ENCODE assay signal across 10 cellular contexts in genomic region chr14:24368215-24368561, GRCh38. TPM values are rescaled to one million over a fixed set of nuclear protein-coding genes. Genes with fewer than 3 reads are reported as not detected.
DNase-seq lines count a peak whose midpoint lies in the region; ATAC-seq, FAIRE-seq and TF ChIP-seq lines count a peak whose summit lies in the region.
"Had no signal": no experiment of that assay in that cellular context is flagged by ENCODE, and none has a peak within 500 bp of the region (broad histone marks: within the 10 kb centered on the region; RNA-seq: fewer than 3 reads in every experiment).

No MANE protein-coding gene starts in this region.

- POLR2A ChIA-PET in BJ (lab: Charles Lee) = no interaction called here
- POLR2A ChIA-PET in endothelial cell of umbilical vein (lab: Charles Lee) = no interaction called here

- peak overlapping the region; percentile 70 for H3K27ac ChIP-seq in endothelial cell of umbilical vein (ENCODE audit: insufficient read depth, low read depth, low read length)
- peak overlapping the region; percentile 94 for H3K27ac ChIP-seq in osteoblast (ENCODE audit: low read depth, low read length)

- FAIRE-seq in endothelial cell of umbilical vein (lab: Jason Lieb, UNC) = no peak

- H3K4me3 ChIP-seq in BJ (ENCODE audit: low read depth, low read length) (peak overlapping the region; percentile 98), endothelial cell of umbilical vein (replicated peaks in 1 of 3; ENCODE audit: insufficient read depth in 1 of 3, low read depth in 1 of 3, low read length in 3 of 3) (peak overlapping the region; percentile 60 to 96 (median 89)), osteoblast (ENCODE audit: insufficient read depth, low read length) (peak overlapping the region; percentile 90)

- TF ChIP-seq POLR2A in endothelial cell of umbilical vein (IDR thresholded peaks at IDR 0.05; ENCODE audit: low read depth, low read length) = no peak

- peak overlapping the region; percentile 81 for H3K4me2 ChIP-seq in endothelial cell of umbilical vein (ENCODE audit: insufficient read depth, low read length)
- H3K4me2 ChIP-seq in osteoblast (ENCODE audit: insufficient read depth, low read length) = peak overlapping the region; percentile 95

- H3K36me3 ChIP-seq in BJ (ENCODE audit: control insufficient read depth, insufficient read depth, low read length) (peaks cover 25% of the 10 kb centered on the region), endothelial cell of umbilical vein (ENCODE audit: control insufficient read depth in 2 of 2, extremely low read depth in 1 of 2, insufficient read depth in 2 of 2, low read length in 2 of 2) (peaks cover 7 to 12% of the 10 kb centered on the region in 2 experiments), osteoblast (ENCODE audit: insufficient read depth, low read length) (peaks cover 33% of the 10 kb centered on the region)

- CTCF ChIA-PET in BJ (lab: Yijun Ruan, JAX) (interaction anchor here (1.4 to 8.4 kb wide), 3 partner anchors 17 to 63 kb away, joined by 3 to 59 read pairs (median 51); partner anchors contain the start of genes ADCY4, CBLN3 and KHNYN), endothelial cell of umbilical vein (lab: Charles Lee) (interaction anchor here (1.0 to 5.5 kb wide), 6 partner anchors 34 to 68 kb away, joined by 3 to 44 read pairs (median 4); partner anchors contain the start of genes ADCY4 and CIDEB)

- H3K27me3 ChIP-seq in BJ (ENCODE audit: control insufficient read depth, insufficient read depth, low read length) (no peaks in the 10 kb centered on the region), endothelial cell of umbilical vein (ENCODE audit: control insufficient read depth in 2 of 2, insufficient read depth in 2 of 2, low read length in 2 of 2) (no peaks in the 10 kb centered on the region), osteoblast (ENCODE audit: insufficient read depth, low read length) (no peaks in the 10 kb centered on the region)

- BruUV-seq in endothelial cell of umbilical vein (replicated peaks; lab: Mats Ljungman, UMichigan) = no TSS peak

- H3K9me3 ChIP-seq in endothelial cell of umbilical vein (replicated peaks; ENCODE audit: control insufficient read depth, insufficient read depth, low read length) (no peaks in the 10 kb centered on the region), osteoblast (ENCODE audit: low read depth, low read length) (no peaks in the 10 kb centered on the region)

- peak overlapping the region; percentile 72 for H2AFZ ChIP-seq in endothelial cell of umbilical vein (ENCODE audit: low read depth, low read length)
- H2AFZ ChIP-seq in osteoblast (ENCODE audit: low read length) = no peak overlapping the region

- H3K4me1 ChIP-seq in endothelial cell of umbilical vein (ENCODE audit: control insufficient read depth, extremely low read depth, insufficient read depth, low read length) (peaks cover 27% of the 10 kb centered on the region), osteoblast (ENCODE audit: insufficient read depth, low read length) (peaks cover 70% of the 10 kb centered on the region)

- dilution Hi-C loops in endothelial cell of umbilical vein (cut with MboI; ENCODE audit: extremely low pct_ligation_motif_present, low sequenced_read_pairs) = no loop called here

- no peak for ATAC-seq in GM21619 (IDR thresholded peaks at IDR 0.05; ENCODE audit: unreplicated experiment)
- ATAC-seq: activated naive CD4-positive, alpha-beta T cell treated with anti-CD3 and anti-CD28 coated beads, Interleukin-2, amount 50 U/mL, for 72 hours had no signal

- H3K9me1 ChIP-seq in endothelial cell of umbilical vein (replicated peaks; ENCODE audit: control insufficient read depth, extremely low read depth, insufficient read depth, low read length) = no peaks in the 10 kb centered on the region

- no peak for DNase-seq in BJ (ENCODE audit: low read depth)
- peak; percentile 45 for DNase-seq in NCI-H524 treated with DMSO at 0.1 percent for 48 hours (lab: John Stamatoyannopoulos, UW)
- peak; percentile 9 for DNase-seq in endothelial cell of umbilical vein (ENCODE audit: low read depth, low spot score)
- DNase-seq in osteoblast (ENCODE audit: insufficient read length, low spot score, missing footprints) = peak; percentile 87
- DNase-seq in NCI-H526 (lab: John Stamatoyannopoulos, UW) = no peak
- DNase-seq in NCI-H446 (lab: John Stamatoyannopoulos, UW) = no peak
- no peak for DNase-seq in AML-193 (lab: John Stamatoyannopoulos, UW)

- no peak for TF ChIP-seq CTCF in BJ (IDR thresholded peaks at IDR 0.05; ENCODE audit: insufficient read depth, low read depth, low read length)
- TF ChIP-seq CTCF in endothelial cell of umbilical vein (IDR thresholded peaks at IDR 0.05; ENCODE audit: extremely low read depth in 1 of 2, insufficient read depth in 1 of 2, low read depth in 1 of 2, low read length in 2 of 2) = no peak
- TF ChIP-seq CTCF in osteoblast (IDR thresholded peaks at IDR 0.05; ENCODE audit: extremely low read depth, low read depth, low read length) = no peak

- H3K79me2 ChIP-seq in endothelial cell of umbilical vein (ENCODE audit: control insufficient read depth, insufficient read depth, low read length) (peaks cover 10% of the 10 kb centered on the region), osteoblast (ENCODE audit: insufficient read depth, low read length) (peaks cover 40% of the 10 kb centered on the region)

- H4K20me1 ChIP-seq in endothelial cell of umbilical vein (replicated peaks; ENCODE audit: control insufficient read depth, extremely low read depth, insufficient read depth, low read length) (no peaks in the 10 kb centered on the region), osteoblast (ENCODE audit: insufficient read depth, low read length) (peaks cover 26% of the 10 kb centered on the region)

- intact Hi-C loops in endothelial cell of umbilical vein (cut with micrococcal nuclease) = loop anchor here (5.0 kb wide), 1 partner anchor 221 kb away; the partner anchor contains the start of genes PSME2 and RNF31

- H3K9ac ChIP-seq in endothelial cell of umbilical vein (replicated peaks; ENCODE audit: extremely low read depth, insufficient read depth, low read length) = peak overlapping the region; percentile 90

RNA-seq across cellular contexts. Expression of gene NFATC4, which starts 0.2 kb away (rescaled TPM):
- polyA plus RNA-seq in BJ (2011; rRNA removed) (95.8 and 151 TPM in 2 replicates), endothelial cell of umbilical vein (79.5 and 94.8 TPM in 2 replicates)
- polyA minus RNA-seq in BJ (2011; rRNA and poly(A)+ RNA removed) = 112 and 143 TPM in 2 replicates
- total RNA-seq in endothelial cell of umbilical vein (88.1 and 88.5 TPM in 2 replicates), osteoblast (101 and 107 TPM in 2 replicates)
- 30.9 and 43.0 TPM in 2 replicates for polyA plus RNA-seq in endothelial cell of umbilical vein (2011; cell fraction: cytosol; rRNA removed)
- polyA plus RNA-seq in endothelial cell of umbilical vein (2011; cell fraction: nucleus; rRNA removed) = 378 and 485 TPM in 2 replicates
- 37.3 and 52.7 TPM in 2 replicates for polyA plus RNA-seq in endothelial cell of umbilical vein (2012)
- polyA minus RNA-seq in endothelial cell of umbilical vein = 51.3 and 57.5 TPM in 2 replicates
- polyA minus RNA-seq in endothelial cell of umbilical vein (2011; cell fraction: cytosol; rRNA and poly(A)+ RNA removed) = not detected
- 44.2 and 56.3 TPM in 2 replicates for polyA minus RNA-seq in endothelial cell of umbilical vein (2011; cell fraction: nucleus; rRNA and poly(A)+ RNA removed)

RNA-seq across cellular contexts. Expression of gene RIPK3, which starts 28.4 kb away (rescaled TPM):
- polyA plus RNA-seq in BJ (2011; rRNA removed) (4.3 and 4.4 TPM in 2 replicates), endothelial cell of umbilical vein (2.4 and 3.1 TPM in 2 replicates)
- 2.2 and 4.7 TPM in 2 replicates for polyA minus RNA-seq in BJ (2011; rRNA and poly(A)+ RNA removed)
- total RNA-seq in endothelial cell of umbilical vein (5.1 and 9.0 TPM in 2 replicates), osteoblast (9.1 and 11.9 TPM in 2 replicates)
- 1.7 and 1.8 TPM in 2 replicates for polyA plus RNA-seq in endothelial cell of umbilical vein (2011; cell fraction: cytosol; rRNA removed)
- polyA plus RNA-seq in endothelial cell of umbilical vein (2011; cell fraction: nucleus; rRNA removed) = 14.7 and 15.4 TPM in 2 replicates
- polyA plus RNA-seq in endothelial cell of umbilical vein (2012) = 1.4 and 2.6 TPM in 2 replicates
- polyA minus RNA-seq in endothelial cell of umbilical vein = 2.3 and 3.4 TPM in 2 replicates
- polyA minus RNA-seq in endothelial cell of umbilical vein (2011; cell fraction: cytosol; rRNA and poly(A)+ RNA removed) = not detected
- polyA minus RNA-seq in endothelial cell of umbilical vein (2011; cell fraction: nucleus; rRNA and poly(A)+ RNA removed) = 4.3 and 7.8 TPM in 2 replicates
- total RNA-seq: M059J had no signal

RNA-seq across cellular contexts. Expression of gene NYNRIN, which starts 30.6 kb away (rescaled TPM):
- polyA plus RNA-seq in BJ (2011; rRNA removed) (7.2 and 10.1 TPM in 2 replicates), endothelial cell of umbilical vein (37.2 and 38.8 TPM in 2 replicates)
- 9.0 and 12.6 TPM in 2 replicates for polyA minus RNA-seq in BJ (2011; rRNA and poly(A)+ RNA removed)
- total RNA-seq in endothelial cell of umbilical vein (42.8 and 45.1 TPM in 2 replicates), osteoblast (7.2 and 9.1 TPM in 2 replicates)
- 27.6 and 28.6 TPM in 2 replicates for polyA plus RNA-seq in endothelial cell of umbilical vein (2011; cell fraction: cytosol; rRNA removed)
- polyA plus RNA-seq in endothelial cell of umbilical vein (2011; cell fraction: nucleus; rRNA removed) = 59.8 and 66.2 TPM in 2 replicates
- polyA plus RNA-seq in endothelial cell of umbilical vein (2012) = 25.5 and 35.2 TPM in 2 replicates
- polyA minus RNA-seq in endothelial cell of umbilical vein = 56.5 and 59.7 TPM in 2 replicates
- polyA minus RNA-seq in endothelial cell of umbilical vein (2011; cell fraction: cytosol; rRNA and poly(A)+ RNA removed) = not detected
- polyA minus RNA-seq in endothelial cell of umbilical vein (2011; cell fraction: nucleus; rRNA and poly(A)+ RNA removed) = 27.5 and 30.6 TPM in 2 replicates
- total RNA-seq: M059J had no signal

RNA-seq across cellular contexts. Expression of gene ADCY4, which starts 33.3 kb away (rescaled TPM):
- polyA plus RNA-seq in BJ (2011; rRNA removed) (4.1 and 6.8 TPM in 2 replicates), endothelial cell of umbilical vein (81.6 and 101 TPM in 2 replicates)
- polyA minus RNA-seq in BJ (2011; rRNA and poly(A)+ RNA removed) = 4.2 and 4.9 TPM in 2 replicates
- total RNA-seq in endothelial cell of umbilical vein (84.0 and 87.0 TPM in 2 replicates), osteoblast (17.7 and 18.8 TPM in 2 replicates)
- polyA plus RNA-seq in endothelial cell of umbilical vein (2011; cell fraction: cytosol; rRNA removed) = 15.8 and 21.9 TPM in 2 replicates
- 689 and 864 TPM in 2 replicates for polyA plus RNA-seq in endothelial cell of umbilical vein (2011; cell fraction: nucleus; rRNA removed)
- polyA plus RNA-seq in endothelial cell of umbilical vein (2012) = 39.2 and 55.0 TPM in 2 replicates
- 76.2 and 112 TPM in 2 replicates for polyA minus RNA-seq in endothelial cell of umbilical vein
- not detected for polyA minus RNA-seq in endothelial cell of umbilical vein (2011; cell fraction: cytosol; rRNA and poly(A)+ RNA removed)
- 147 and 206 TPM in 2 replicates for polyA minus RNA-seq in endothelial cell of umbilical vein (2011; cell fraction: nucleus; rRNA and poly(A)+ RNA removed)
- total RNA-seq: M059J had no signal

RNA-seq across cellular contexts. Expression of gene LTB4R, which starts 56.9 kb away (rescaled TPM):
- polyA plus RNA-seq in BJ (2011; rRNA removed) (2.5 and 2.6 TPM in 2 replicates), endothelial cell of umbilical vein (9.1 and 11.7 TPM in 2 replicates)
- 0.77 and 1.00 TPM in 2 replicates for polyA minus RNA-seq in BJ (2011; rRNA and poly(A)+ RNA removed)
- total RNA-seq in endothelial cell of umbilical vein (6.2 and 10.5 TPM in 2 replicates), osteoblast (1.2 and 1.8 TPM in 2 replicates)
- polyA plus RNA-seq in endothelial cell of umbilical vein (2011; cell fraction: cytosol; rRNA removed) = 2.1 and 3.0 TPM in 2 replicates
- polyA plus RNA-seq in endothelial cell of umbilical vein (2011; cell fraction: nucleus; rRNA removed) = 79.4 and 81.1 TPM in 2 replicates
- polyA plus RNA-seq in endothelial cell of umbilical vein (2012) = 4.8 and 6.3 TPM in 2 replicates
- 4.9 and 12.2 TPM in 2 replicates for polyA minus RNA-seq in endothelial cell of umbilical vein
- 6.6 TPM for polyA minus RNA-seq in endothelial cell of umbilical vein (2011; cell fraction: cytosol; rRNA and poly(A)+ RNA removed)
- 9.5 and 11.0 TPM in 2 replicates for polyA minus RNA-seq in endothelial cell of umbilical vein (2011; cell fraction: nucleus; rRNA and poly(A)+ RNA removed)

Comparison
In these comparisons a context has a peak if more than half of its experiments do, and no peak if none do; other contexts are left out.
1. DNase-seq: peak in NCI-H524 treated with DMSO at 0.1 percent for 48 hours (single experiment), endothelial cell of umbilical vein (single experiment) and osteoblast (single experiment); none in BJ (single experiment), NCI-H526 (0 of 2), NCI-H446 (0 of 2) and AML-193 (0 of 2).
2. Peak in every context shown above with its lines, with median percentiles within 50 percentile points of each other: H3K4me3 ChIP-seq.